ENCODE assay signal across 22 cellular contexts in genomic region chr10:132990684-132991545, GRCh38. TPM values are rescaled to one million over a fixed set of nuclear protein-coding genes. Genes with fewer than 3 reads are reported as not detected.
"Had no signal": no experiment of that assay in that cellular context is flagged by ENCODE, and none has a peak within 500 bp of the region (broad histone marks: within the 10 kb centered on the region; RNA-seq: fewer than 3 reads in every experiment).

No MANE protein-coding gene starts in this region.

- H3K9ac ChIP-seq: parathyroid adenoma had no signal

- H3K9me3 ChIP-seq: esophagus muscularis mucosa, sigmoid colon, thoracic aorta, upper lobe of left lung had no signal

- FAIRE-seq: endothelial cell of umbilical vein, TTC549 had no signal

- H3K4me1 ChIP-seq: parathyroid adenoma, sigmoid colon, upper lobe of left lung had no signal

- DNase-seq: activated CD4-positive, alpha-beta T cell treated with anti-CD3 and anti-CD28 coated beads, Interleukin-2, amount 10 ng/mL, durations not matched to agents 24 days and 14 days; activated CD4-positive, CD25-positive, alpha-beta regulatory T cell; activated CD8-positive, alpha-beta T cell treated with anti-CD3 and anti-CD28 coated beads for 36 hours; activated naive CD4-positive, alpha-beta T cell treated with Interleukin-2 at 50 U/mL for 16 hours; activated T-cell treated with anti-CD3 and anti-CD28 coated beads, Interleukin-2, amount 50 U/mL, for 1 hour; brain microvascular endothelial cell; effector memory CD4-positive, alpha-beta T cell; sigmoid colon; stimulated activated CD4-positive, alpha-beta T cell treated with anti-CD3 and anti-CD28 coated beads, Interleukin-4, amount 100 ng/mL, for 4 hours; T-helper 17 cell had no signal

- H3K27ac ChIP-seq: brain microvascular endothelial cell, esophagus muscularis mucosa, parathyroid adenoma, sigmoid colon, thoracic aorta, upper lobe of left lung had no signal

- ATAC-seq: activated CD8-positive, alpha-beta T cell treated with anti-CD3 and anti-CD28 coated beads for 36 hours; activated T-helper 17 cell treated with anti-CD3 and anti-CD28 coated beads, Interleukin-2, amount 50 U/mL, for 72 hours; natural killer cell treated with Interleukin-12 subunit alpha and Interleukin-12 subunit beta and Interleukin-15 and Interleukin-18, amount 100 ng/mL, for 72 hours; stimulated activated memory B cell treated with anti-CD40 and anti-IgM and Interleukin-4, amounts not matched to agents 10 μg/mL and 1 μg/mL and 100 μg/mL, for 72 hours; T-helper 17 cell had no signal

- H3K36me3 Mint-ChIP-seq: mesothelial cell of epicardium; natural killer cell treated with Interleukin-12 subunit alpha and Interleukin-12 subunit beta and Interleukin-15 and Interleukin-18, amount 100 ng/mL, for 72 hours; stimulated activated memory B cell treated with anti-CD40 and anti-IgM and Interleukin-4, amounts not matched to agents 10 μg/mL and 1 μg/mL and 100 μg/mL, for 72 hours had no signal

- H3K4me1 Mint-ChIP-seq: activated CD4-positive, alpha-beta T cell treated with anti-CD3 and anti-CD28 coated beads, Interleukin-2, amount 10 ng/mL, durations not matched to agents 24 days and 14 days; activated T-helper 17 cell treated with anti-CD3 and anti-CD28 coated beads, Interleukin-2, amount 50 U/mL, for 72 hours; central memory CD8-positive, alpha-beta T cell; mesothelial cell of epicardium; stimulated activated memory B cell treated with anti-CD40 and anti-IgM and Interleukin-4, amounts not matched to agents 10 μg/mL and 1 μg/mL and 100 μg/mL, for 72 hours; T-helper 17 cell had no signal

- H3K4me3 ChIP-seq: esophagus muscularis mucosa, lung, sigmoid colon, thoracic aorta, upper lobe of left lung had no signal

- H3K36me3 ChIP-seq: brain microvascular endothelial cell, esophagus muscularis mucosa, sigmoid colon, thoracic aorta, upper lobe of left lung had no signal

- H2AFZ ChIP-seq: parathyroid adenoma had no signal

- H3K9me3 Mint-ChIP-seq: activated CD4-positive, alpha-beta T cell treated with anti-CD3 and anti-CD28 coated beads, Interleukin-2, amount 10 ng/mL, durations not matched to agents 24 days and 14 days; activated CD8-positive, alpha-beta T cell treated with anti-CD3 and anti-CD28 coated beads for 36 hours; activated T-helper 17 cell treated with anti-CD3 and anti-CD28 coated beads, Interleukin-2, amount 50 U/mL, for 72 hours; central memory CD8-positive, alpha-beta T cell; mesothelial cell of epicardium; natural killer cell treated with Interleukin-12 subunit alpha and Interleukin-12 subunit beta and Interleukin-15 and Interleukin-18, amount 100 ng/mL, for 72 hours; stimulated activated memory B cell treated with anti-CD40 and anti-IgM and Interleukin-4, amounts not matched to agents 10 μg/mL and 1 μg/mL and 100 μg/mL, for 72 hours had no signal

- H3K79me2 ChIP-seq: parathyroid adenoma had no signal

- H3K27me3 Mint-ChIP-seq: activated CD4-positive, alpha-beta T cell treated with anti-CD3 and anti-CD28 coated beads, Interleukin-2, amount 10 ng/mL, durations not matched to agents 24 days and 14 days; activated CD8-positive, alpha-beta T cell treated with anti-CD3 and anti-CD28 coated beads for 36 hours; activated T-helper 17 cell treated with anti-CD3 and anti-CD28 coated beads, Interleukin-2, amount 50 U/mL, for 72 hours; central memory CD8-positive, alpha-beta T cell; stimulated activated memory B cell treated with anti-CD40 and anti-IgM and Interleukin-4, amounts not matched to agents 10 μg/mL and 1 μg/mL and 100 μg/mL, for 72 hours; T-helper 17 cell had no signal

- H3K4me3 Mint-ChIP-seq: activated CD4-positive, alpha-beta T cell treated with anti-CD3 and anti-CD28 coated beads, Interleukin-2, amount 10 ng/mL, durations not matched to agents 24 days and 14 days; activated CD8-positive, alpha-beta T cell treated with anti-CD3 and anti-CD28 coated beads for 36 hours; activated T-helper 17 cell treated with anti-CD3 and anti-CD28 coated beads, Interleukin-2, amount 50 U/mL, for 72 hours; central memory CD8-positive, alpha-beta T cell; mesothelial cell of epicardium; natural killer cell treated with Interleukin-12 subunit alpha and Interleukin-12 subunit beta and Interleukin-15 and Interleukin-18, amount 100 ng/mL, for 72 hours; stimulated activated memory B cell treated with anti-CD40 and anti-IgM and Interleukin-4, amounts not matched to agents 10 μg/mL and 1 μg/mL and 100 μg/mL, for 72 hours; T-helper 17 cell had no signal

- H3K27me3 ChIP-seq: brain microvascular endothelial cell, upper lobe of left lung had no signal

- H3K27ac Mint-ChIP-seq: activated CD4-positive, alpha-beta T cell treated with anti-CD3 and anti-CD28 coated beads, Interleukin-2, amount 10 ng/mL, durations not matched to agents 24 days and 14 days; activated CD8-positive, alpha-beta T cell treated with anti-CD3 and anti-CD28 coated beads for 36 hours; activated T-helper 17 cell treated with anti-CD3 and anti-CD28 coated beads, Interleukin-2, amount 50 U/mL, for 72 hours; mesothelial cell of epicardium; natural killer cell treated with Interleukin-12 subunit alpha and Interleukin-12 subunit beta and Interleukin-15 and Interleukin-18, amount 100 ng/mL, for 72 hours; stimulated activated memory B cell treated with anti-CD40 and anti-IgM and Interleukin-4, amounts not matched to agents 10 μg/mL and 1 μg/mL and 100 μg/mL, for 72 hours; T-helper 17 cell had no signal

RNA-seq across cellular contexts. Expression of gene CFAP46, which starts 48.5 kb away (rescaled TPM):
- total RNA-seq: activated CD4-positive, alpha-beta T cell treated with anti-CD3 and anti-CD28 coated beads, Interleukin-2, amount 10 ng/mL, durations not matched to agents 24 days and 14 days; activated T-helper 17 cell treated with anti-CD3 and anti-CD28 coated beads, Interleukin-2, amount 50 U/mL, for 72 hours; T-helper 17 cell; thoracic aorta had no signal
